ENCODE assay signal across 14 cellular contexts in genomic region chr12:70360218-70360617, GRCh38. TPM values are rescaled to one million over a fixed set of nuclear protein-coding genes. Genes with fewer than 3 reads are reported as not detected.
DNase-seq lines count a peak whose midpoint lies in the region; ATAC-seq, FAIRE-seq and TF ChIP-seq lines count a peak whose summit lies in the region.
"Had no signal": no experiment of that assay in that cellular context is flagged by ENCODE, and none has a peak within 500 bp of the region (broad histone marks: within the 10 kb centered on the region; RNA-seq: fewer than 3 reads in every experiment).

No MANE protein-coding gene starts in this region.

- no peak for TF ChIP-seq RAD21 in IMR-90 (IDR thresholded peaks at IDR 0.05; ENCODE audit: low read length)

- no peaks in the 10 kb centered on the region for H3K9me1 ChIP-seq in IMR-90 (ENCODE audit: insufficient read depth, low read length)

- CTCF ChIA-PET in IMR-90 (lab: Yijun Ruan, JAX) = no interaction called here

- ATAC-seq in IMR-90 (ENCODE audit: low read depth) (no peak), heart right ventricle (no peak), GM18868 (IDR thresholded peaks at IDR 0.05; ENCODE audit: unreplicated experiment) (no peak)
- ATAC-seq: HCT116 had no signal

- no peaks in the 10 kb centered on the region for H3K79me2 ChIP-seq in H9 (ENCODE audit: insufficient read depth, low read length)

- in situ Hi-C loops in IMR-90 (cut with MboI; ENCODE audit: low sequenced_read_pairs) = no loop called here

- H3K4me2 ChIP-seq in H9 (ENCODE audit: insufficient read depth, insufficient read length, low read length) = peak overlapping the region; percentile 16
- no peak overlapping the region for H3K4me2 ChIP-seq in IMR-90 (ENCODE audit: low read depth, low read length)
- H3K4me2 ChIP-seq: BLaER1 had no signal

- POLR2A ChIA-PET in IMR-90 (lab: Charles Lee; ENCODE audit: unreplicated experiment) = no interaction called here

- H3K18ac ChIP-seq in H9 (ENCODE audit: insufficient read length, low read depth, low read length) (no peak overlapping the region), IMR-90 (ENCODE audit: low read depth, low read length) (no peak overlapping the region)

- peak; percentile 24 for FAIRE-seq in colon (lab: Jason Lieb, UNC)
- FAIRE-seq: GM18507, HTR-8/SVneo had no signal

- peaks cover 6% of the 10 kb centered on the region for H3K27me3 Mint-ChIP-seq in H9 (ENCODE audit: low read depth)

- no peak overlapping the region for H2BK20ac ChIP-seq in H9 (ENCODE audit: low read depth, low read length, poor library complexity, severe bottlenecking)
- no peak overlapping the region for H2BK20ac ChIP-seq in IMR-90 (ENCODE audit: low read depth, low read length)

- H3K27me3 ChIP-seq in H9 (ENCODE audit: insufficient read depth, low read length) = no peaks in the 10 kb centered on the region
- H3K27me3 ChIP-seq in IMR-90 (ENCODE audit: control insufficient read depth, insufficient read depth, low read length) = peaks cover 5% of the 10 kb centered on the region; the same call in 1 of the 2 replicates
- peaks cover 0 to 34% (median 0%) of the 10 kb centered on the region in 7 donors for H3K27me3 ChIP-seq in heart right ventricle

- H2AFZ ChIP-seq in H9 (ENCODE audit: low read length) (no peak overlapping the region), IMR-90 (replicated peaks; ENCODE audit: low read length, poor library complexity) (no peak overlapping the region)

- H3K4me1 ChIP-seq in H9 (ENCODE audit: insufficient read depth, low read length) (no peaks in the 10 kb centered on the region), IMR-90 (ENCODE audit: control insufficient read depth, insufficient read depth, low read length) (no peaks in the 10 kb centered on the region; the same call in 1 of the 2 replicates), heart right ventricle (peaks cover 3 to 9% (median 5%) of the 10 kb centered on the region in 9 donors)
- H3K4me1 ChIP-seq: BLaER1 had no signal

- H3K4me1 Mint-ChIP-seq in H9 = peaks cover 11 to 21% of the 10 kb centered on the region in 2 experiments

- H2AK9ac ChIP-seq in IMR-90 (replicated peaks; ENCODE audit: low read depth, low read length, poor library complexity) = no peak overlapping the region

- H2BK15ac ChIP-seq in H9 (ENCODE audit: low read depth, low read length) = no peak overlapping the region
- no peak overlapping the region for H2BK15ac ChIP-seq in IMR-90 (ENCODE audit: low read depth, low read length)

- dilution Hi-C loops in IMR-90 (cut with HindIII; ENCODE audit: low sequenced_read_pairs, unreplicated experiment) = no loop called here

- intact Hi-C loops in IMR-90 (cut with micrococcal nuclease) (loop anchor here (5.0 kb wide), 1 partner anchor 463 kb away; no protein-coding TSS in a partner anchor), heart right ventricle (cut with DNase I) (loop anchor here in 5 of 10 donors (10.0 kb wide), 4 partner anchors 115 to 365 kb away; partner anchors contain the start of gene CNOT2 (in 3 of the 5))

- no peak overlapping the region; a peak in 1 of 7 replicates for H3K27ac Mint-ChIP-seq in H9
- H3K27ac Mint-ChIP-seq: CD8-positive, alpha-beta memory T cell had no signal

- TF ChIP-seq POLR2A in IMR-90 (IDR thresholded peaks at IDR 0.05; ENCODE audit: low read depth, low read length) = no peak

- H4K8ac ChIP-seq in H9 (replicated peaks; ENCODE audit: insufficient read length, low read depth, low read length) (no peak overlapping the region), IMR-90 (ENCODE audit: low read depth in 2 of 2, low read length in 2 of 2) (no peak overlapping the region)

- no peaks in the 10 kb centered on the region for H4K20me1 ChIP-seq in H9 (ENCODE audit: control insufficient read depth, insufficient read depth, insufficient read length)
- no peaks in the 10 kb centered on the region for H4K20me1 ChIP-seq in IMR-90 (ENCODE audit: insufficient read depth, low read length)

- peaks cover 0 to 2% of the 10 kb centered on the region in 2 experiments; a peak in 1 of 5 replicates for H3K9me3 Mint-ChIP-seq in H9
- H3K9me3 Mint-ChIP-seq: CD8-positive, alpha-beta memory T cell had no signal

- no peak overlapping the region for H4K91ac ChIP-seq in H9 (ENCODE audit: insufficient read length, low read depth, low read length)
- no peak overlapping the region for H4K91ac ChIP-seq in IMR-90 (ENCODE audit: insufficient read depth, low read depth, low read length)

- H2AK5ac ChIP-seq in H9 (ENCODE audit: insufficient read length, low read length) = no peak overlapping the region
- no peak overlapping the region for H2AK5ac ChIP-seq in IMR-90 (ENCODE audit: low read depth, low read length)

- H2BK120ac ChIP-seq in H9 (ENCODE audit: low read depth, low read length, poor library complexity, severe bottlenecking) (no peak overlapping the region), IMR-90 (ENCODE audit: low read depth, low read length) (no peak overlapping the region)

- H3K9ac ChIP-seq in H9 (ENCODE audit: extremely low read depth, insufficient read length, low read length) (no peak overlapping the region), IMR-90 (ENCODE audit: low read depth, low read length) (no peak overlapping the region)
- H3K9ac ChIP-seq: BLaER1 had no signal

- no peak overlapping the region for H3K4me3 Mint-ChIP-seq in H9
- H3K4me3 Mint-ChIP-seq: CD8-positive, alpha-beta memory T cell had no signal

- peaks cover 4% of the 10 kb centered on the region for H3K23me2 ChIP-seq in H9 (ENCODE audit: insufficient read length, low read depth, low read length, poor library complexity, severe bottlenecking)

- H3K27ac ChIP-seq in H9 (ENCODE audit: insufficient read length, low read depth, low read length) (no peak overlapping the region), IMR-90 (ENCODE audit: insufficient read depth, low read length) (no peak overlapping the region), heart right ventricle (no peak overlapping the region)
- H3K27ac ChIP-seq: BLaER1 had no signal

- H2BK12ac ChIP-seq in H9 (ENCODE audit: insufficient read length, low read depth, low read length) = no peak overlapping the region

- no peak overlapping the region for H3K23ac ChIP-seq in H9 (ENCODE audit: insufficient read length, low read depth, low read length)
- H3K23ac ChIP-seq in IMR-90 (ENCODE audit: low read depth, low read length) = no peak overlapping the region

- H3K79me1 ChIP-seq in H9 (ENCODE audit: insufficient read depth, low read depth, low read length, poor library complexity, severe bottlenecking) = no peaks in the 10 kb centered on the region
- no peaks in the 10 kb centered on the region for H3K79me1 ChIP-seq in IMR-90 (ENCODE audit: low read depth in 1 of 2, low read length in 2 of 2)

- no peak for DNase-seq in H9
- no peak for DNase-seq in IMR-90
- DNase-seq in SKM-1 (lab: John Stamatoyannopoulos, UW; ENCODE audit: unreplicated experiment) = no peak
- no peak for DNase-seq in heart right ventricle
- DNase-seq in NCI-H2196 treated with DMSO at 0.1 percent for 48 hours (lab: John Stamatoyannopoulos, UW; ENCODE audit: unreplicated experiment) = no peak
- DNase-seq: Caco-2; CD8-positive, alpha-beta memory T cell; DMS53 had no signal

- H3K56ac ChIP-seq in H9 (ENCODE audit: insufficient read length, low read depth, low read length) (no peak overlapping the region), IMR-90 (ENCODE audit: extremely low read depth, insufficient read depth, low read length) (no peak overlapping the region)

- H3T11ph ChIP-seq in H9 (ENCODE audit: low read length) = no peak overlapping the region

- H3K36me3 ChIP-seq in IMR-90 (ENCODE audit: control insufficient read depth, insufficient read depth, low read length) (no peaks in the 10 kb centered on the region), heart right ventricle (peaks cover 0 to 8% (median 0%) of the 10 kb centered on the region in 9 donors)
- H3K36me3 ChIP-seq: BLaER1 had no signal

- no peak for TF ChIP-seq CTCF in H9 (conservative IDR thresholded peaks at IDR 0.05)
- TF ChIP-seq CTCF in IMR-90 (conservative IDR thresholded peaks at IDR 0.05; ENCODE audit: low read depth, low read length) = no peak
- no peak for TF ChIP-seq CTCF in heart right ventricle (IDR thresholded peaks at IDR 0.05)

- no peak overlapping the region for H4K5ac ChIP-seq in H9 (ENCODE audit: insufficient read length, low read depth, low read length)
- H4K5ac ChIP-seq in IMR-90 (ENCODE audit: low read depth, low read length) = no peak overlapping the region

- H3K4ac ChIP-seq in H9 (ENCODE audit: low read depth, low read length) (no peak overlapping the region), IMR-90 (ENCODE audit: low read depth, low read length) (no peak overlapping the region)

- BruUV-seq in IMR-90 (replicated peaks; lab: Mats Ljungman, UMichigan) = no TSS peak

- H2BK5ac ChIP-seq in H9 (ENCODE audit: insufficient read length, low read length) (no peak overlapping the region), IMR-90 (ENCODE audit: low read depth, low read length, poor library complexity, severe bottlenecking) (no peak overlapping the region)

- H3K4me3 ChIP-seq in IMR-90 (ENCODE audit: insufficient read depth, low read depth, low read length) (no peak overlapping the region), heart right ventricle (no peak overlapping the region)
- H3K4me3 ChIP-seq: BLaER1 had no signal

- H3K14ac ChIP-seq in H9 (ENCODE audit: insufficient read depth, low read length) (no peak overlapping the region), IMR-90 (replicated peaks; ENCODE audit: low read depth, low read length) (no peak overlapping the region)

- no peaks in the 10 kb centered on the region for H3K9me3 ChIP-seq in H9 (ENCODE audit: control insufficient read depth, low read depth, low read length)
- no peaks in the 10 kb centered on the region for H3K9me3 ChIP-seq in IMR-90 (ENCODE audit: control insufficient read depth, insufficient read depth, low read length)
- H3K9me3 ChIP-seq in heart right ventricle = no peaks in the 10 kb centered on the region
- H3K9me3 ChIP-seq: BLaER1, Caco-2 had no signal

- H3K36me3 Mint-ChIP-seq in H9 (ENCODE audit: insufficient read depth in 1 of 3, low read depth in 3 of 3) = no peaks in the 10 kb centered on the region; a peak in 2 of 7 replicates

TF ChIP-seq in IMR-90, 13 proteins besides CTCF, POLR2A, EP300 and RAD21 (continues in another document):
- TF ChIP-seq USF2 (IDR thresholded peaks at IDR 0.05; ENCODE audit: low read depth, low read length) = no peak
- TF ChIP-seq RCOR1 (IDR thresholded peaks at IDR 0.05; ENCODE audit: insufficient replicate concordance, low read length) = no peak
- peak; percentile 72 for TF ChIP-seq NFE2L2 (IDR thresholded peaks at IDR 0.05; ENCODE audit: low read depth, low read length)

RNA-seq across cellular contexts. Expression of gene KCNMB4, which starts 5.9 kb away (rescaled TPM):
- 16.1 and 16.2 TPM in 2 replicates for total RNA-seq in H9 (2021)
- total RNA-seq in IMR-90 (2012; rRNA removed) = 0.90 and 1.4 TPM in 2 replicates
- polyA plus RNA-seq in IMR-90 (2012; rRNA removed) = 1.1 TPM in 2 replicates
- 0.51 and 0.73 TPM in 2 replicates for polyA plus RNA-seq in IMR-90 (2012; cell fraction: cytosol; rRNA removed)
- polyA plus RNA-seq in IMR-90 (2012; cell fraction: nucleus; rRNA removed; ENCODE audit: low replicate concordance) = 0.33 and 0.49 TPM in 2 replicates
- total RNA-seq in heart right ventricle = 1 to 10 TPM; 1.2 to 3.8 (median 1.6) TPM
- polyA plus RNA-seq in heart right ventricle = 1 to 10 TPM; 2.5 to 2.6 TPM
